1 cellular context compared by ENCODE assay signal in the genomic region with DNA sequence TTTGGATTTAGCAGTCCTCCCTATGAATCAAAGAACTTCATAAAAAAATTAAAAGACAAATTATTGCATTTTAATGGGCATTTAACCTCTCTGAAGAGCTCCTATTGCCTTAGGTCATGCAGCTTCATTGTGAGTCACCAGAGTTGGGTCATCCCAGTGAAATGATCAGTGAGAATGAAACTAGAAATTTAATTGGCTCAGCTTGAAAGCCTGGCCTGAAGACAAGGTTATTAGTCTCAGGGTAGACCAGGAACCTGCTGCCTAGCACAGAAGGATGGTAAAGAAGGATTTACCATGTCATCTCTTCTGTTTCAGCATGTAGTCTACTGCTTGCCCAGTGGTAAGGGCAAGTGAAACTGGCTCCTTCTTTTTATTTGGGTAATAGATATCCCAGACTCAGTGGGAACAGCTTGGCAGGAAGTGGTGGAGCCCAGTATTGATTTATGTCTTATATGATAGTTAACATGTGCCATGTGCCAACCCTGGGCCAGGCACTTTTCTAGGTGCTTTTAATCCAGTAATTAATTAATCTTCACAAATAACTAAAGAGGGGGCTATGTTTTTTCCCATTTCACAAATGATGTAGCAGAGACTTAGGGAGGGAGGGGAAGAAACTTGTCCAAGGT.
TF ChIP-seq lines count a peak whose summit lies in the region.

No MANE protein-coding gene starts in this region.

TF ChIP-seq in HEK293, 187 proteins besides CTCF, POLR2A, EP300 and RAD21 (continued from another document and continues in another):
- TF ChIP-seq, protein P1, sequence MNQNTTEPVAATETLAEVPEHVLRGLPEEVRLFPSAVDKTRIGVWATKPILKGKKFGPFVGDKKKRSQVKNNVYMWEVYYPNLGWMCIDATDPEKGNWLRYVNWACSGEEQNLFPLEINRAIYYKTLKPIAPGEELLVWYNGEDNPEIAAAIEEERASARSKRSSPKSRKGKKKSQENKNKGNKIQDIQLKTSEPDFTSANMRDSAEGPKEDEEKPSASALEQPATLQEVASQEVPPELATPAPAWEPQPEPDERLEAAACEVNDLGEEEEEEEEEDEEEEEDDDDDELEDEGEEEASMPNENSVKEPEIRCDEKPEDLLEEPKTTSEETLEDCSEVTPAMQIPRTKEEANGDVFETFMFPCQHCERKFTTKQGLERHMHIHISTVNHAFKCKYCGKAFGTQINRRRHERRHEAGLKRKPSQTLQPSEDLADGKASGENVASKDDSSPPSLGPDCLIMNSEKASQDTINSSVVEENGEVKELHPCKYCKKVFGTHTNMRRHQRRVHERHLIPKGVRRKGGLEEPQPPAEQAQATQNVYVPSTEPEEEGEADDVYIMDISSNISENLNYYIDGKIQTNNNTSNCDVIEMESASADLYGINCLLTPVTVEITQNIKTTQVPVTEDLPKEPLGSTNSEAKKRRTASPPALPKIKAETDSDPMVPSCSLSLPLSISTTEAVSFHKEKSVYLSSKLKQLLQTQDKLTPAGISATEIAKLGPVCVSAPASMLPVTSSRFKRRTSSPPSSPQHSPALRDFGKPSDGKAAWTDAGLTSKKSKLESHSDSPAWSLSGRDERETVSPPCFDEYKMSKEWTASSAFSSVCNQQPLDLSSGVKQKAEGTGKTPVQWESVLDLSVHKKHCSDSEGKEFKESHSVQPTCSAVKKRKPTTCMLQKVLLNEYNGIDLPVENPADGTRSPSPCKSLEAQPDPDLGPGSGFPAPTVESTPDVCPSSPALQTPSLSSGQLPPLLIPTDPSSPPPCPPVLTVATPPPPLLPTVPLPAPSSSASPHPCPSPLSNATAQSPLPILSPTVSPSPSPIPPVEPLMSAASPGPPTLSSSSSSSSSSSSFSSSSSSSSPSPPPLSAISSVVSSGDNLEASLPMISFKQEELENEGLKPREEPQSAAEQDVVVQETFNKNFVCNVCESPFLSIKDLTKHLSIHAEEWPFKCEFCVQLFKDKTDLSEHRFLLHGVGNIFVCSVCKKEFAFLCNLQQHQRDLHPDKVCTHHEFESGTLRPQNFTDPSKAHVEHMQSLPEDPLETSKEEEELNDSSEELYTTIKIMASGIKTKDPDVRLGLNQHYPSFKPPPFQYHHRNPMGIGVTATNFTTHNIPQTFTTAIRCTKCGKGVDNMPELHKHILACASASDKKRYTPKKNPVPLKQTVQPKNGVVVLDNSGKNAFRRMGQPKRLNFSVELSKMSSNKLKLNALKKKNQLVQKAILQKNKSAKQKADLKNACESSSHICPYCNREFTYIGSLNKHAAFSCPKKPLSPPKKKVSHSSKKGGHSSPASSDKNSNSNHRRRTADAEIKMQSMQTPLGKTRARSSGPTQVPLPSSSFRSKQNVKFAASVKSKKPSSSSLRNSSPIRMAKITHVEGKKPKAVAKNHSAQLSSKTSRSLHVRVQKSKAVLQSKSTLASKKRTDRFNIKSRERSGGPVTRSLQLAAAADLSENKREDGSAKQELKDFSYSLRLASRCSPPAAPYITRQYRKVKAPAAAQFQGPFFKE (tag by site-specific recombination; IDR thresholded peaks at IDR 0.05; ENCODE audit: borderline replicate concordance), result no peak
- no peak for TF ChIP-seq GLIS1 (tag by site-specific recombination; IDR thresholded peaks at IDR 0.05)
- TF ChIP-seq, protein P2, sequence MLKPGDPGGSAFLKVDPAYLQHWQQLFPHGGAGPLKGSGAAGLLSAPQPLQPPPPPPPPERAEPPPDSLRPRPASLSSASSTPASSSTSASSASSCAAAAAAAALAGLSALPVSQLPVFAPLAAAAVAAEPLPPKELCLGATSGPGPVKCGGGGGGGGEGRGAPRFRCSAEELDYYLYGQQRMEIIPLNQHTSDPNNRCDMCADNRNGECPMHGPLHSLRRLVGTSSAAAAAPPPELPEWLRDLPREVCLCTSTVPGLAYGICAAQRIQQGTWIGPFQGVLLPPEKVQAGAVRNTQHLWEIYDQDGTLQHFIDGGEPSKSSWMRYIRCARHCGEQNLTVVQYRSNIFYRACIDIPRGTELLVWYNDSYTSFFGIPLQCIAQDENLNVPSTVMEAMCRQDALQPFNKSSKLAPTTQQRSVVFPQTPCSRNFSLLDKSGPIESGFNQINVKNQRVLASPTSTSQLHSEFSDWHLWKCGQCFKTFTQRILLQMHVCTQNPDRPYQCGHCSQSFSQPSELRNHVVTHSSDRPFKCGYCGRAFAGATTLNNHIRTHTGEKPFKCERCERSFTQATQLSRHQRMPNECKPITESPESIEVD (tag by site-specific recombination; IDR thresholded peaks at IDR 0.05), result peak; percentile 39; the same call in 1 of the 2 replicates
- no peak for TF ChIP-seq ZNF830 (tag by site-specific recombination; IDR thresholded peaks at IDR 0.05; ENCODE audit: low read depth)
- no peak for TF ChIP-seq ZNF146 (tag by site-specific recombination; IDR thresholded peaks at IDR 0.05)
- TF ChIP-seq ZNF2 (tag by site-specific recombination; IDR thresholded peaks at IDR 0.05), result no peak
- no peak for TF ChIP-seq ZSCAN16 (tag by site-specific recombination; IDR thresholded peaks at IDR 0.05)
- TF ChIP-seq ZEB2 (tag by site-specific recombination; IDR thresholded peaks at IDR 0.05), result peak; percentile 76
- TF ChIP-seq ZNF658 (tag by site-specific recombination; IDR thresholded peaks at IDR 0.05), result no peak
- no peak for TF ChIP-seq ZNF350 (tag by site-specific recombination; IDR thresholded peaks at IDR 0.05)
- TF ChIP-seq ZNF768 (tag by site-specific recombination; IDR thresholded peaks at IDR 0.05), result no peak
- no peak for TF ChIP-seq ZNF747 (tag by site-specific recombination; IDR thresholded peaks at IDR 0.05)
- TF ChIP-seq, protein P3, sequence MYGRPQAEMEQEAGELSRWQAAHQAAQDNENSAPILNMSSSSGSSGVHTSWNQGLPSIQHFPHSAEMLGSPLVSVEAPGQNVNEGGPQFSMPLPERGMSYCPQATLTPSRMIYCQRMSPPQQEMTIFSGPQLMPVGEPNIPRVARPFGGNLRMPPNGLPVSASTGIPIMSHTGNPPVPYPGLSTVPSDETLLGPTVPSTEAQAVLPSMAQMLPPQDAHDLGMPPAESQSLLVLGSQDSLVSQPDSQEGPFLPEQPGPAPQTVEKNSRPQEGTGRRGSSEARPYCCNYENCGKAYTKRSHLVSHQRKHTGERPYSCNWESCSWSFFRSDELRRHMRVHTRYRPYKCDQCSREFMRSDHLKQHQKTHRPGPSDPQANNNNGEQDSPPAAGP (tag by site-specific recombination; IDR thresholded peaks at IDR 0.05), result no peak
- TF ChIP-seq ZNF623 (tag by site-specific recombination; IDR thresholded peaks at IDR 0.05), result no peak
- no peak for TF ChIP-seq ZNF211 (tag by site-specific recombination; IDR thresholded peaks at IDR 0.05; ENCODE audit: low read depth)
- TF ChIP-seq, protein P4, sequence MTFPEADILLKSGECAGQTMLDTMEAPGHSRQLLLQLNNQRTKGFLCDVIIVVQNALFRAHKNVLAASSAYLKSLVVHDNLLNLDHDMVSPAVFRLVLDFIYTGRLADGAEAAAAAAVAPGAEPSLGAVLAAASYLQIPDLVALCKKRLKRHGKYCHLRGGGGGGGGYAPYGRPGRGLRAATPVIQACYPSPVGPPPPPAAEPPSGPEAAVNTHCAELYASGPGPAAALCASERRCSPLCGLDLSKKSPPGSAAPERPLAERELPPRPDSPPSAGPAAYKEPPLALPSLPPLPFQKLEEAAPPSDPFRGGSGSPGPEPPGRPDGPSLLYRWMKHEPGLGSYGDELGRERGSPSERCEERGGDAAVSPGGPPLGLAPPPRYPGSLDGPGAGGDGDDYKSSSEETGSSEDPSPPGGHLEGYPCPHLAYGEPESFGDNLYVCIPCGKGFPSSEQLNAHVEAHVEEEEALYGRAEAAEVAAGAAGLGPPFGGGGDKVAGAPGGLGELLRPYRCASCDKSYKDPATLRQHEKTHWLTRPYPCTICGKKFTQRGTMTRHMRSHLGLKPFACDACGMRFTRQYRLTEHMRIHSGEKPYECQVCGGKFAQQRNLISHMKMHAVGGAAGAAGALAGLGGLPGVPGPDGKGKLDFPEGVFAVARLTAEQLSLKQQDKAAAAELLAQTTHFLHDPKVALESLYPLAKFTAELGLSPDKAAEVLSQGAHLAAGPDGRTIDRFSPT (tag by site-specific recombination; IDR thresholded peaks at IDR 0.05), result peak; percentile 38
- TF ChIP-seq, protein P5, sequence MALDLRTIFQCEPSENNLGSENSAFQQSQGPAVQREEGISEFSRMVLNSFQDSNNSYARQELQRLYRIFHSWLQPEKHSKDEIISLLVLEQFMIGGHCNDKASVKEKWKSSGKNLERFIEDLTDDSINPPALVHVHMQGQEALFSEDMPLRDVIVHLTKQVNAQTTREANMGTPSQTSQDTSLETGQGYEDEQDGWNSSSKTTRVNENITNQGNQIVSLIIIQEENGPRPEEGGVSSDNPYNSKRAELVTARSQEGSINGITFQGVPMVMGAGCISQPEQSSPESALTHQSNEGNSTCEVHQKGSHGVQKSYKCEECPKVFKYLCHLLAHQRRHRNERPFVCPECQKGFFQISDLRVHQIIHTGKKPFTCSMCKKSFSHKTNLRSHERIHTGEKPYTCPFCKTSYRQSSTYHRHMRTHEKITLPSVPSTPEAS (tag by site-specific recombination; IDR thresholded peaks at IDR 0.05), result no peak
- no peak for TF ChIP-seq SP3 (tag by site-specific recombination; IDR thresholded peaks at IDR 0.05)
- TF ChIP-seq, protein P6, sequence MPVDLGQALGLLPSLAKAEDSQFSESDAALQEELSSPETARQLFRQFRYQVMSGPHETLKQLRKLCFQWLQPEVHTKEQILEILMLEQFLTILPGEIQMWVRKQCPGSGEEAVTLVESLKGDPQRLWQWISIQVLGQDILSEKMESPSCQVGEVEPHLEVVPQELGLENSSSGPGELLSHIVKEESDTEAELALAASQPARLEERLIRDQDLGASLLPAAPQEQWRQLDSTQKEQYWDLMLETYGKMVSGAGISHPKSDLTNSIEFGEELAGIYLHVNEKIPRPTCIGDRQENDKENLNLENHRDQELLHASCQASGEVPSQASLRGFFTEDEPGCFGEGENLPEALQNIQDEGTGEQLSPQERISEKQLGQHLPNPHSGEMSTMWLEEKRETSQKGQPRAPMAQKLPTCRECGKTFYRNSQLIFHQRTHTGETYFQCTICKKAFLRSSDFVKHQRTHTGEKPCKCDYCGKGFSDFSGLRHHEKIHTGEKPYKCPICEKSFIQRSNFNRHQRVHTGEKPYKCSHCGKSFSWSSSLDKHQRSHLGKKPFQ (tag by site-specific recombination; IDR thresholded peaks at IDR 0.05), result no peak
- no peak for TF ChIP-seq ZNF777 (tag by site-specific recombination; IDR thresholded peaks at IDR 0.05; ENCODE audit: borderline replicate concordance)
- no peak for TF ChIP-seq SETDB1 (IDR thresholded peaks at IDR 0.05; ENCODE audit: insufficient read length, low read length)
- TF ChIP-seq, protein P7, sequence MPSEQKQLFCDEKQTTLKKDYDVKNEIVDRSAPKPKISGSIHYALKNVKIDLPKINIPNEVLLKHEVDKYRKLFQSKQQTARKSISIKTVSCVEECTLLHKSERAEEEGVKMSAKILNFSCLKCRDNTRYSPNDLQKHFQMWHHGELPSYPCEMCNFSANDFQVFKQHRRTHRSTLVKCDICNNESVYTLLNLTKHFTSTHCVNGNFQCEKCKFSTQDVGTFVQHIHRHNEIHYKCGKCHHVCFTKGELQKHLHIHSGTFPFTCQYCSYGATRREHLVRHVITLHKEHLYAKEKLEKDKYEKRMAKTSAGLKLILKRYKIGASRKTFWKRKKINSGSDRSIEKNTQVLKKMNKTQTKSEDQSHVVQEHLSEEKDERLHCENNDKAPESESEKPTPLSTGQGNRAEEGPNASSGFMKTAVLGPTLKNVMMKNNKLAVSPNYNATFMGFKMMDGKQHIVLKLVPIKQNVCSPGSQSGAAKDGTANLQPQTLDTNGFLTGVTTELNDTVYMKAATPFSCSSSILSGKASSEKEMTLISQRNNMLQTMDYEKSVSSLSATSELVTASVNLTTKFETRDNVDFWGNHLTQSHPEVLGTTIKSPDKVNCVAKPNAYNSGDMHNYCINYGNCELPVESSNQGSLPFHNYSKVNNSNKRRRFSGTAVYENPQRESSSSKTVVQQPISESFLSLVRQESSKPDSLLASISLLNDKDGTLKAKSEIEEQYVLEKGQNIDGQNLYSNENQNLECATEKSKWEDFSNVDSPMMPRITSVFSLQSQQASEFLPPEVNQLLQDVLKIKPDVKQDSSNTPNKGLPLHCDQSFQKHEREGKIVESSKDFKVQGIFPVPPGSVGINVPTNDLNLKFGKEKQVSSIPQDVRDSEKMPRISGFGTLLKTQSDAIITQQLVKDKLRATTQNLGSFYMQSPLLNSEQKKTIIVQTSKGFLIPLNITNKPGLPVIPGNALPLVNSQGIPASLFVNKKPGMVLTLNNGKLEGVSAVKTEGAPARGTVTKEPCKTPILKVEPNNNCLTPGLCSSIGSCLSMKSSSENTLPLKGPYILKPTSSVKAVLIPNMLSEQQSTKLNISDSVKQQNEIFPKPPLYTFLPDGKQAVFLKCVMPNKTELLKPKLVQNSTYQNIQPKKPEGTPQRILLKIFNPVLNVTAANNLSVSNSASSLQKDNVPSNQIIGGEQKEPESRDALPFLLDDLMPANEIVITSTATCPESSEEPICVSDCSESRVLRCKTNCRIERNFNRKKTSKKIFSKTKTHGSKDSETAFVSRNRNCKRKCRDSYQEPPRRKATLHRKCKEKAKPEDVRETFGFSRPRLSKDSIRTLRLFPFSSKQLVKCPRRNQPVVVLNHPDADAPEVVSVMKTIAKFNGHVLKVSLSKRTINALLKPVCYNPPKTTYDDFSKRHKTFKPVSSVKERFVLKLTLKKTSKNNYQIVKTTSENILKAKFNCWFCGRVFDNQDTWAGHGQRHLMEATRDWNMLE (tag by site-specific recombination; conservative IDR thresholded peaks at IDR 0.05; ENCODE audit: low read depth), result no peak
- no peak for TF ChIP-seq SCRT1 (tag by site-specific recombination; IDR thresholded peaks at IDR 0.05; ENCODE audit: borderline replicate concordance)
- peak; percentile 31 for TF ChIP-seq ZNF335 (tag by site-specific recombination; conservative IDR thresholded peaks at IDR 0.05)
- TF ChIP-seq, protein P8, sequence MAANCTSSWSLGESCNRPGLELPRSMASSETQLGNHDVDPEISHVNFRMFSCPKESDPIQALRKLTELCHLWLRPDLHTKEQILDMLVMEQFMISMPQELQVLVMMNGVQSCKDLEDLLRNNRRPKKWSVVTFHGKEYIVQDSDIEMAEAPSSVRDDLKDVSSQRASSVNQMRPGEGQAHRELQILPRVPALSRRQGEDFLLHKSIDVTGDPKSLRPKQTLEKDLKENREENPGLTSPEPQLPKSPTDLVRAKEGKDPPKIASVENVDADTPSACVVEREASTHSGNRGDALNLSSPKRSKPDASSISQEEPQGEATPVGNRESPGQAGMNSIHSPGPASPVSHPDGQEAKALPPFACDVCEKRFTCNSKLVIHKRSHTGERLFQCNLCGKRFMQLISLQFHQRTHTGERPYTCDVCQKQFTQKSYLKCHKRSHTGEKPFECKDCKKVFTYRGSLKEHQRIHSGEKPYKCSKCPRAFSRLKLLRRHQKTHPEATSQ (tag by site-specific recombination; IDR thresholded peaks at IDR 0.05), result no peak
- TF ChIP-seq, protein P9, sequence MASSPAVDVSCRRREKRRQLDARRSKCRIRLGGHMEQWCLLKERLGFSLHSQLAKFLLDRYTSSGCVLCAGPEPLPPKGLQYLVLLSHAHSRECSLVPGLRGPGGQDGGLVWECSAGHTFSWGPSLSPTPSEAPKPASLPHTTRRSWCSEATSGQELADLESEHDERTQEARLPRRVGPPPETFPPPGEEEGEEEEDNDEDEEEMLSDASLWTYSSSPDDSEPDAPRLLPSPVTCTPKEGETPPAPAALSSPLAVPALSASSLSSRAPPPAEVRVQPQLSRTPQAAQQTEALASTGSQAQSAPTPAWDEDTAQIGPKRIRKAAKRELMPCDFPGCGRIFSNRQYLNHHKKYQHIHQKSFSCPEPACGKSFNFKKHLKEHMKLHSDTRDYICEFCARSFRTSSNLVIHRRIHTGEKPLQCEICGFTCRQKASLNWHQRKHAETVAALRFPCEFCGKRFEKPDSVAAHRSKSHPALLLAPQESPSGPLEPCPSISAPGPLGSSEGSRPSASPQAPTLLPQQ (tag by site-specific recombination; IDR thresholded peaks at IDR 0.05), result peak; percentile 33; the same call in 1 of the 2 replicates
- no peak for TF ChIP-seq ZNF776 (tag by site-specific recombination; IDR thresholded peaks at IDR 0.05; ENCODE audit: borderline replicate concordance)
- 0 out of 2 replicates have a peak, but pooled peaks have one; percentile 38 for TF ChIP-seq KLF8 (tag by site-specific recombination; IDR thresholded peaks at IDR 0.05)
